27 cellular contexts compared by ENCODE assay signal in genomic region chr4:99483636-99484035, GRCh38. TPM values are rescaled to one million over a fixed set of nuclear protein-coding genes. Genes with fewer than 3 reads are reported as not detected.
DNase-seq lines count a peak whose midpoint lies in the region; ATAC-seq and TF ChIP-seq lines count a peak whose summit lies in the region.
"Had no signal": no experiment of that assay in that cellular context is flagged by ENCODE, and none has a peak within 500 bp of the region (broad histone marks: within the 10 kb centered on the region; RNA-seq: fewer than 3 reads in every experiment).

No MANE protein-coding gene starts in this region.

- TF ChIP-seq CTCF in IMR-90 (conservative IDR thresholded peaks at IDR 0.05; ENCODE audit: low read depth, low read length) (no peak), fibroblast of lung (conservative IDR thresholded peaks at IDR 0.05 in 1 of 2, IDR thresholded peaks at IDR 0.05 in 1 of 2; ENCODE audit: low read depth in 1 of 2, low read length in 2 of 2) (no peak), SK-N-SH (IDR thresholded peaks at IDR 0.05) (no peak), heart left ventricle (IDR thresholded peaks at IDR 0.05) (no peak)

- H3K9ac ChIP-seq in IMR-90 (ENCODE audit: low read depth, low read length) (no peak overlapping the region), fibroblast of lung (ENCODE audit: insufficient read depth, low read length) (no peak overlapping the region), SK-N-SH (no peak overlapping the region)
- H3K9ac ChIP-seq: BLaER1 had no signal

- no peak overlapping the region for H2AK5ac ChIP-seq in IMR-90 (ENCODE audit: low read depth, low read length)

- no peak overlapping the region for H4K8ac ChIP-seq in IMR-90 (ENCODE audit: low read depth in 2 of 2, low read length in 2 of 2)

- no peak overlapping the region for H3K18ac ChIP-seq in IMR-90 (ENCODE audit: low read depth, low read length)

- WGBS in IMR-90 (ENCODE audit: extremely low coverage in 2 of 2, insufficient read length in 1 of 2), 2 experiments: no CpG with 5 or more reads among the region's 1 CpG
- 6% methylated on average over 1 of the region's 1 CpG for WGBS in SK-N-SH (ENCODE audit: low lambda C conversion rate)
- 71 to 87% (median 75%) methylated on average over 1 of the region's 1 CpG for WGBS in heart left ventricle, 4 donors

- dilution Hi-C loops in IMR-90 (cut with HindIII; ENCODE audit: low sequenced_read_pairs, unreplicated experiment): no loop called here

- H3K9me3 ChIP-seq in IMR-90 (ENCODE audit: control insufficient read depth, insufficient read depth, low read length) (peaks cover 4% of the 10 kb centered on the region; the same call in 1 of the 2 replicates), fibroblast of lung (ENCODE audit: control insufficient read depth, insufficient read depth, low read depth, low read length) (no peaks in the 10 kb centered on the region), SK-N-SH (no peaks in the 10 kb centered on the region), heart left ventricle (peaks cover 0 to 35% (median 16%) of the 10 kb centered on the region in 12 donors)
- H3K9me3 ChIP-seq: Caco-2 had no signal

- peak; percentile 26 for DNase-seq in IMR-90
- DNase-seq in amniotic epithelial cell (ENCODE audit: low read depth): peak; percentile 34
- DNase-seq in fibroblast of lung (ENCODE audit: low read depth in 2 of 2): peak; percentile 3 to 49
- peak; percentile 69 for DNase-seq in iris pigment epithelial cell (ENCODE audit: low read depth)
- no peak for DNase-seq in GDM1 (lab: John Stamatoyannopoulos, UW)
- no peak for DNase-seq in A172 (ENCODE audit: low spot score)
- DNase-seq in SK-N-SH: no peak
- no peak for DNase-seq in heart left ventricle
- DNase-seq: Caco-2; CD4-positive, alpha-beta T cell; DMS 273 treated with DMSO at 0.1 percent for 48 hours; GF-D8; H9; HFFc6; Kasumi-1; MM.1S; NCI-H1048; NCI-H1436 treated with DMSO at 0.1 percent for 48 hours; NCI-H1930; NCI-H2227 treated with DMSO at 0.1 percent for 48 hours; NCI-H510A treated with DMSO at 0.1 percent for 48 hours; NCI-H774; NK-92 treated with Interleukin-12 subunit alpha and Interleukin-12 subunit beta, amount 100 ng/mL, for 24 hours; SIG-M5 had no signal

- intact Hi-C loops in IMR-90 (cut with micrococcal nuclease): no loop called here
- intact Hi-C loops in heart left ventricle (cut with DNase I): no loop called here

- CTCF ChIA-PET in IMR-90 (lab: Yijun Ruan, JAX) (interaction anchor here (0.5 kb wide), 1 partner anchor 243 kb away, joined by 4 read pairs; no protein-coding TSS in a partner anchor), SK-N-SH (lab: Yijun Ruan, JAX) (interaction anchor here (2.2 kb wide), 1 partner anchor 21 kb away, joined by 10 read pairs; no protein-coding TSS in a partner anchor)

- H3F3A ChIP-seq in SK-N-SH (replicated peaks; ENCODE audit: insufficient read depth): no peaks in the 10 kb centered on the region

- H2AK9ac ChIP-seq in IMR-90 (replicated peaks; ENCODE audit: low read depth, low read length, poor library complexity): no peak overlapping the region

- no peak overlapping the region for H3K14ac ChIP-seq in IMR-90 (replicated peaks; ENCODE audit: low read depth, low read length)

- no peak overlapping the region for H3K23ac ChIP-seq in IMR-90 (ENCODE audit: low read depth, low read length)

- no peak for TF ChIP-seq RAD21 in IMR-90 (IDR thresholded peaks at IDR 0.05; ENCODE audit: low read length)
- no peak for TF ChIP-seq RAD21 in SK-N-SH (IDR thresholded peaks at IDR 0.05; ENCODE audit: low read length)

- H2BK20ac ChIP-seq in IMR-90 (ENCODE audit: low read depth, low read length): no peak overlapping the region

- no peaks in the 10 kb centered on the region for H4K20me1 ChIP-seq in IMR-90 (ENCODE audit: insufficient read depth, low read length)
- no peaks in the 10 kb centered on the region for H4K20me1 ChIP-seq in fibroblast of lung (ENCODE audit: control insufficient read depth, extremely low read depth, insufficient read depth, low read length)
- H4K20me1 ChIP-seq in SK-N-SH (ENCODE audit: insufficient read depth): no peaks in the 10 kb centered on the region
- H4K20me1 ChIP-seq: BLaER1 had no signal

- TF ChIP-seq POLR2A in IMR-90 (IDR thresholded peaks at IDR 0.05; ENCODE audit: low read depth, low read length) (no peak), heart left ventricle (IDR thresholded peaks at IDR 0.05) (no peak)

- no TSS peak for BruUV-seq in IMR-90 (replicated peaks; lab: Mats Ljungman, UMichigan)

- no peaks in the 10 kb centered on the region for H3K79me1 ChIP-seq in IMR-90 (ENCODE audit: low read depth in 1 of 2, low read length in 2 of 2)

- no peak overlapping the region for H2BK5ac ChIP-seq in IMR-90 (ENCODE audit: low read depth, low read length, poor library complexity, severe bottlenecking)

- POLR2A ChIA-PET in IMR-90 (lab: Charles Lee; ENCODE audit: unreplicated experiment) (no interaction called here), SK-N-SH (lab: Yijun Ruan, JAX) (no interaction called here)

- no peak; the same call in 1 of the 2 replicates for ATAC-seq in IMR-90 (ENCODE audit: low read depth)
- ATAC-seq in heart left ventricle: no peak
- ATAC-seq: Panc1 had no signal

- no peak overlapping the region for H2AFZ ChIP-seq in IMR-90 (replicated peaks; ENCODE audit: low read length, poor library complexity)
- H2AFZ ChIP-seq in fibroblast of lung (ENCODE audit: low read length): no peak overlapping the region
- no peak overlapping the region for H2AFZ ChIP-seq in SK-N-SH (ENCODE audit: low read depth)

- H3K9me2 ChIP-seq in SK-N-SH: no peaks in the 10 kb centered on the region

- H3K79me2 ChIP-seq in fibroblast of lung (ENCODE audit: control insufficient read depth, insufficient read depth, low read length) (no peaks in the 10 kb centered on the region), SK-N-SH (ENCODE audit: insufficient read depth) (no peaks in the 10 kb centered on the region)

- no peak overlapping the region for H3K4ac ChIP-seq in IMR-90 (ENCODE audit: low read depth, low read length)

- H3K4me2 ChIP-seq in IMR-90 (ENCODE audit: low read depth, low read length) (no peak overlapping the region), fibroblast of lung (ENCODE audit: extremely low read depth, insufficient read depth, low read length) (no peak overlapping the region), SK-N-SH (no peak overlapping the region)
- H3K4me2 ChIP-seq: BLaER1 had no signal

- no peak overlapping the region for H2BK15ac ChIP-seq in IMR-90 (ENCODE audit: low read depth, low read length)

- no peak overlapping the region for H4K91ac ChIP-seq in IMR-90 (ENCODE audit: insufficient read depth, low read depth, low read length)

- no peak overlapping the region for H3K56ac ChIP-seq in IMR-90 (ENCODE audit: extremely low read depth, insufficient read depth, low read length)

- H3K4me1 ChIP-seq in IMR-90 (ENCODE audit: control insufficient read depth, insufficient read depth, low read length) (no peaks in the 10 kb centered on the region), fibroblast of lung (ENCODE audit: control insufficient read depth, extremely low read depth, insufficient read depth, low read length) (no peaks in the 10 kb centered on the region), SK-N-SH (ENCODE audit: control insufficient read depth in 1 of 2, insufficient read depth in 2 of 2, low read depth in 1 of 2, low read length in 1 of 2) (no peaks in the 10 kb centered on the region), heart left ventricle (no peaks in the 10 kb centered on the region)
- H3K4me1 ChIP-seq: BLaER1, Caco-2 had no signal

- H4K5ac ChIP-seq in IMR-90 (ENCODE audit: low read depth, low read length): no peak overlapping the region

- no peak overlapping the region for H3K4me3 ChIP-seq in IMR-90 (ENCODE audit: insufficient read depth, low read depth, low read length)
- no peak overlapping the region for H3K4me3 ChIP-seq in fibroblast of lung (replicated peaks in 1 of 4; ENCODE audit: control extremely low read depth in 1 of 4, insufficient read depth in 1 of 4, low read depth in 3 of 4, low read length in 4 of 4)
- H3K4me3 ChIP-seq in SK-N-SH (ENCODE audit: low read depth in 2 of 2, low read length in 1 of 2): no peak overlapping the region
- no peak overlapping the region for H3K4me3 ChIP-seq in heart left ventricle
- H3K4me3 ChIP-seq: BLaER1 had no signal

- no peak for TF ChIP-seq EP300 in SK-N-SH (IDR thresholded peaks at IDR 0.05; ENCODE audit: borderline replicate concordance in 1 of 2, low read depth in 1 of 2, low read length in 1 of 2)

- H2BK120ac ChIP-seq in IMR-90 (ENCODE audit: low read depth, low read length): no peak overlapping the region

- H3K36me3 ChIP-seq in IMR-90 (ENCODE audit: control insufficient read depth, insufficient read depth, low read length): no peaks in the 10 kb centered on the region
- H3K36me3 ChIP-seq in fibroblast of lung (ENCODE audit: control insufficient read depth, insufficient read depth, low read length): no peaks in the 10 kb centered on the region
- H3K36me3 ChIP-seq in SK-N-SH (replicated peaks in 1 of 2; ENCODE audit: control insufficient read depth in 1 of 2, insufficient read depth in 2 of 2, low read length in 1 of 2): no peaks in the 10 kb centered on the region
- H3K36me3 ChIP-seq in heart left ventricle: no peaks in the 10 kb centered on the region
- H3K36me3 ChIP-seq: BLaER1 had no signal

- H3K27ac ChIP-seq in IMR-90 (ENCODE audit: insufficient read depth, low read length) (no peak overlapping the region), fibroblast of lung (ENCODE audit: insufficient read depth, low read length) (no peak overlapping the region), SK-N-SH (ENCODE audit: low read depth in 2 of 2, low read length in 1 of 2) (no peak overlapping the region), heart left ventricle (no peak overlapping the region)
- H3K27ac ChIP-seq: BLaER1 had no signal

- H3K9me1 ChIP-seq in IMR-90 (ENCODE audit: insufficient read depth, low read length): no peaks in the 10 kb centered on the region

- H3K27me3 ChIP-seq in IMR-90 (ENCODE audit: control insufficient read depth, insufficient read depth, low read length) (no peaks in the 10 kb centered on the region), fibroblast of lung (ENCODE audit: control insufficient read depth, insufficient read depth, low read length) (no peaks in the 10 kb centered on the region), SK-N-SH (ENCODE audit: insufficient read depth) (no peaks in the 10 kb centered on the region), heart left ventricle (no peaks in the 10 kb centered on the region)
- H3K27me3 ChIP-seq: BLaER1 had no signal

- in situ Hi-C loops in IMR-90 (cut with MboI; ENCODE audit: low sequenced_read_pairs): no loop called here

RNA-seq across cellular contexts. Expression of gene C4orf17, which starts 27.2 kb away (rescaled TPM):
- not detected in 2 replicates for total RNA-seq in IMR-90 (2012; rRNA removed)
- polyA plus RNA-seq in IMR-90 (2012; rRNA removed): not detected in 2 replicates
- polyA plus RNA-seq in IMR-90 (2012; cell fraction: cytosol; rRNA removed): not detected in 2 replicates
- polyA plus RNA-seq in IMR-90 (2012; cell fraction: nucleus; rRNA removed; ENCODE audit: low replicate concordance): not detected in 2 replicates
- not detected in 2 replicates for total RNA-seq in fibroblast of lung
- not detected in 2 replicates for polyA plus RNA-seq in fibroblast of lung
- not detected in 2 replicates for polyA plus RNA-seq in fibroblast of lung (2012)
- polyA minus RNA-seq in fibroblast of lung (ENCODE audit: low replicate concordance): not detected in 2 replicates
- not detected in 2 replicates for total RNA-seq in A172 (2014; rRNA removed; shearing (Covaris generic))
- polyA plus RNA-seq in SK-N-SH (2012; rRNA removed): not detected in 2 replicates
- not detected in 2 replicates for polyA plus RNA-seq in SK-N-SH (2012; cell fraction: cytosol; rRNA removed)
- polyA plus RNA-seq in SK-N-SH (2012; cell fraction: nucleus; rRNA removed): not detected in 2 replicates
- total RNA-seq in heart left ventricle: not detected
- not detected for polyA plus RNA-seq in heart left ventricle
- total RNA-seq: Caco-2; CD4-positive, alpha-beta T cell; Daoy; H9; HFFc6 had no signal

RNA-seq across cellular contexts. Expression of gene ADH7, which starts 48.5 kb away (rescaled TPM):
- total RNA-seq in IMR-90 (2012; rRNA removed) (not detected in 2 replicates), fibroblast of lung (0.17 TPM in 1 of 2 replicates, not detected in the other), heart left ventricle (not detected)
- polyA plus RNA-seq in IMR-90 (2012; rRNA removed) (not detected in 2 replicates), fibroblast of lung (not detected in 2 replicates), SK-N-SH (2012; rRNA removed) (not detected in 2 replicates), heart left ventricle (not detected)
- polyA plus RNA-seq in IMR-90 (2012; cell fraction: cytosol; rRNA removed): not detected in 2 replicates
- polyA plus RNA-seq in IMR-90 (2012; cell fraction: nucleus; rRNA removed; ENCODE audit: low replicate concordance): not detected in 2 replicates
- polyA plus RNA-seq in fibroblast of lung (2012): not detected in 2 replicates
- not detected in 2 replicates for polyA minus RNA-seq in fibroblast of lung (ENCODE audit: low replicate concordance)
- total RNA-seq in A172 (2014; rRNA removed; shearing (Covaris generic)): not detected in 2 replicates
- not detected in 2 replicates for polyA plus RNA-seq in SK-N-SH (2012; cell fraction: cytosol; rRNA removed)
- polyA plus RNA-seq in SK-N-SH (2012; cell fraction: nucleus; rRNA removed): not detected in 2 replicates
- total RNA-seq: Caco-2; CD4-positive, alpha-beta T cell; Daoy; H9; HFFc6 had no signal

Comparison
In these comparisons a context has a peak if more than half of its experiments do, and no peak if none do; other contexts are left out.
1. DNase-seq: peak in IMR-90 (single experiment), amniotic epithelial cell (single experiment), fibroblast of lung (2 of 2) and iris pigment epithelial cell (single experiment); none in GDM1 (single experiment), A172 (single experiment), SK-N-SH (single experiment) and heart left ventricle (0 of 5).